36 cellular contexts compared by ENCODE assay signal in the genomic region with DNA sequence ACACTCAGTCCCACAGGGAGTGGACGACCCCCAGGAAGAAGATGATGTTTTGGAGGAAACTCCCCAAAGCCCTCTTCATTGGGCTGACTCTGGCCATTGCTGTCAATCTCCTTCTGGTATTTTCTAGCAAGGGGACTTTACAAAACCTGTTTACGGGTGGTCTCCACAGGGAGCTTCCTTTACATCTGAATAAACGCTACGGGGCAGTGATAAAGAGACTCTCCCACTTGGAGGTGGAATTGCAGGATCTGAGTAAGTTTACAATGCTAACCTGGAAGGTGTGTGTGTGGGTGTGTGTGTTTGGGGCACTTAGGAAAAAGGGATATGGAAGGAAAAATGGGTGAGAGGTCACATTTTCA. TPM values are rescaled to one million over a fixed set of nuclear protein-coding genes. Genes with fewer than 3 reads are reported as not detected.
A peak's percentile ranks its signal among the peaks of the same experiment; 100 is the strongest.
DNase-seq lines count a peak whose midpoint lies in the region; ATAC-seq, FAIRE-seq and TF ChIP-seq lines count a peak whose summit lies in the region.
"Had no signal": no experiment of that assay in that cellular context is flagged by ENCODE, and none has a peak within 500 bp of the region (broad histone marks: within the 10 kb centered on the region; RNA-seq: fewer than 3 reads in every experiment).

No MANE protein-coding gene starts in this region.

- H3K27me3 ChIP-seq in HUES48 (ENCODE audit: control insufficient read depth, insufficient read depth, low read length) (no peaks in the 10 kb centered on the region), H1 (replicated peaks in 1 of 4; ENCODE audit: control insufficient read depth in 3 of 4, extremely low read depth in 1 of 4, insufficient read depth in 3 of 4, low read length in 3 of 4) (no peaks in the 10 kb centered on the region), iPS-20b (ENCODE audit: insufficient read depth, low read length) (no peaks in the 10 kb centered on the region)
- H3K27me3 ChIP-seq: uterus had no signal

- no peak overlapping the region; the same call in 1 of the 2 replicates for H4K8ac ChIP-seq in H1 (ENCODE audit: extremely low read depth, insufficient read depth, low read length)

- no peak for TF ChIP-seq RAD21 in H1 (IDR thresholded peaks at IDR 0.05 in 1 of 2, conservative IDR thresholded peaks at IDR 0.05 in 1 of 2; ENCODE audit: low read depth in 2 of 2, low read length in 2 of 2)

- H3K9me3 Mint-ChIP-seq in type B pancreatic cell, result no peaks in the 10 kb centered on the region
- H3K9me3 Mint-ChIP-seq: central memory CD8-positive, alpha-beta T cell; HFFc6 had no signal

- H3K23ac ChIP-seq in H1 (ENCODE audit: insufficient read length), result no peak overlapping the region

- 11% methylated on average over 4 of the region's 4 CpGs; no CpG with 5 or more reads in 1 of the 2 experiments for WGBS in H1 (ENCODE audit: extremely low coverage in 1 of 2, insufficient coverage in 1 of 2, insufficient read length in 1 of 2, insufficient replicate concordance in 2 of 2, low coverage in 1 of 2, low lambda C conversion rate in 2 of 2, missing lambda C conversion rate in 1 of 2), 2 experiments

- no peak overlapping the region for H2AFZ ChIP-seq in H1 (ENCODE audit: low read length)

- H3K27ac Mint-ChIP-seq in type B pancreatic cell, result peak overlapping the region; percentile 49
- H3K27ac Mint-ChIP-seq: HFFc6 had no signal

- peak overlapping the region; percentile 88 for H3K18ac ChIP-seq in H1 (ENCODE audit: extremely low read depth, low read length)

- H4K91ac ChIP-seq in H1 (replicated peaks; ENCODE audit: insufficient read length, low read length), result peak overlapping the region; percentile 22

- TF ChIP-seq POLR2A in H1 (IDR thresholded peaks at IDR 0.05; ENCODE audit: control extremely low read depth in 1 of 2, low read depth in 2 of 2, low read length in 2 of 2), result no peak

- H3K56ac ChIP-seq in H1 (replicated peaks; ENCODE audit: insufficient read length, low read depth, low read length), result no peak overlapping the region

- no peak for ATAC-seq in HG03097 (IDR thresholded peaks at IDR 0.05; ENCODE audit: low FRiP score, unreplicated experiment)
- ATAC-seq: activated CD4-positive, CD25-positive, alpha-beta regulatory T cell treated with anti-CD3 and anti-CD28 coated beads, Interleukin-2, amount 50 U/mL, for 24 hours; GM12878; heart right ventricle; PC-3; right cardiac atrium; stimulated activated naive CD8-positive, alpha-beta T cell treated with anti-CD3 and anti-CD28 coated beads, Interleukin-15, Interleukin-2, amounts not matched to agents 100 U/mL and 50 U/mL, for 24 hours had no signal

- H3K4me3 ChIP-seq in HUES48 (ENCODE audit: low read depth, low read length) (peak overlapping the region; percentile 40), H1 (ENCODE audit: extremely low read depth in 1 of 4, insufficient read depth in 2 of 4, low read depth in 3 of 4, low read length in 4 of 4) (peak overlapping the region in 2 of 4 experiments; percentile 8 to 34; a peak in 3 of 8 replicates), iPS-20b (ENCODE audit: low read length) (peak overlapping the region; percentile 43)
- H3K4me3 ChIP-seq: GM12878, heart right ventricle, left ventricle myocardium inferior, SK-N-MC, spleen, uterus had no signal

- H3K27ac ChIP-seq in HUES48 (ENCODE audit: low read depth, low read length), result peak overlapping the region; percentile 93
- H3K27ac ChIP-seq in H1 (ENCODE audit: low read depth, low read length), result peak overlapping the region; percentile 82
- peak overlapping the region; percentile 91 for H3K27ac ChIP-seq in iPS-20b (ENCODE audit: low read length)
- H3K27ac ChIP-seq: heart right ventricle, left ventricle myocardium inferior, SK-N-MC, spleen, uterus had no signal

- H3K9me3 ChIP-seq in HUES48 (ENCODE audit: control insufficient read depth, insufficient read depth, low read length), result no peaks in the 10 kb centered on the region
- no peaks in the 10 kb centered on the region for H3K9me3 ChIP-seq in H1 (ENCODE audit: insufficient read depth in 2 of 2, low read depth in 1 of 2, low read length in 1 of 2)
- H3K9me3 ChIP-seq in iPS-20b (ENCODE audit: insufficient read depth, low read depth, low read length), result no peaks in the 10 kb centered on the region
- H3K9me3 ChIP-seq: heart right ventricle, left ventricle myocardium inferior, spleen, uterus had no signal

- CTCF ChIA-PET in H1 (lab: Charles Lee; ENCODE audit: partially characterized antibody), result interaction anchor here (0.9 to 1.2 kb wide), 2 partner anchors 15 to 141 kb away, joined by 3 read pairs; no protein-coding TSS in a partner anchor

- no peaks in the 10 kb centered on the region for H3K4me1 Mint-ChIP-seq in type B pancreatic cell (ENCODE audit: unreplicated experiment)
- H3K4me1 Mint-ChIP-seq: central memory CD8-positive, alpha-beta T cell had no signal

- peaks cover 41% of the 10 kb centered on the region for H3K4me1 ChIP-seq in HUES48 (ENCODE audit: control insufficient read depth, insufficient read depth, low read length)
- peaks cover 6 to 25% (median 18%) of the 10 kb centered on the region in 4 experiments for H3K4me1 ChIP-seq in H1 (replicated peaks in 1 of 4; ENCODE audit: control insufficient read depth in 3 of 4, insufficient read depth in 4 of 4, low read length in 3 of 4)
- H3K4me1 ChIP-seq in iPS-20b (ENCODE audit: insufficient read depth, low read length), result peaks cover 27% of the 10 kb centered on the region
- H3K4me1 ChIP-seq: heart right ventricle, left ventricle myocardium inferior, spleen, uterus had no signal

- TF ChIP-seq CTCF in H1 (IDR thresholded peaks at IDR 0.05; ENCODE audit: control extremely low read depth in 1 of 3, insufficient read depth in 1 of 3, low read depth in 1 of 3, low read length in 3 of 3), result no peak
- no peak for TF ChIP-seq CTCF in type B pancreatic cell (conservative IDR thresholded peaks at IDR 0.05)

- H3K9ac ChIP-seq in HUES48 (ENCODE audit: low read depth, low read length), result peak overlapping the region; percentile 69
- peak overlapping the region in 2 of 4 experiments; percentile 8 to 63; a peak in 2 of 7 replicates for H3K9ac ChIP-seq in H1 (replicated peaks in 1 of 4; ENCODE audit: extremely low read depth in 1 of 4, low read depth in 3 of 4, low read length in 3 of 4)
- peak overlapping the region; percentile 62 for H3K9ac ChIP-seq in iPS-20b (ENCODE audit: low read depth, low read length)

- peak; percentile 63 for FAIRE-seq in H1 (lab: Jason Lieb, UNC)
- FAIRE-seq: GM12878 had no signal

- H2BK20ac ChIP-seq in H1 (ENCODE audit: low read length), result peak overlapping the region; percentile 77

- peak overlapping the region; percentile 47 to 80 for H3K4me2 ChIP-seq in H1 (ENCODE audit: insufficient read depth in 1 of 2, low read depth in 2 of 2, low read length in 2 of 2)

- no peaks in the 10 kb centered on the region for H3K36me3 ChIP-seq in HUES48 (ENCODE audit: control insufficient read depth, insufficient read depth, low read length)
- no peaks in the 10 kb centered on the region for H3K36me3 ChIP-seq in H1 (ENCODE audit: control insufficient read depth in 2 of 4, insufficient read depth in 4 of 4, low read length in 3 of 4)
- H3K36me3 ChIP-seq in iPS-20b (ENCODE audit: insufficient read depth, low read depth, low read length), result no peaks in the 10 kb centered on the region
- H3K36me3 ChIP-seq: heart right ventricle, left ventricle myocardium inferior, spleen, uterus had no signal

- peak overlapping the region; percentile 100 for H2BK12ac ChIP-seq in H1 (ENCODE audit: low read depth, low read length)

- peak overlapping the region; percentile 61 for H4K5ac ChIP-seq in H1 (ENCODE audit: insufficient read length, low read depth, low read length)

- H3K4ac ChIP-seq in H1 (replicated peaks; ENCODE audit: insufficient read length, low read depth, low read length), result no peak overlapping the region

- H3K36me3 Mint-ChIP-seq in type B pancreatic cell, result peaks cover 10% of the 10 kb centered on the region

- peak overlapping the region; percentile 4 for H3K4me3 Mint-ChIP-seq in type B pancreatic cell
- H3K4me3 Mint-ChIP-seq: central memory CD8-positive, alpha-beta T cell; HFFc6 had no signal

- no peak overlapping the region for H2BK15ac ChIP-seq in H1 (ENCODE audit: low read length)

- H3K14ac ChIP-seq in H1 (ENCODE audit: insufficient read length), result no peak overlapping the region

- H2AK5ac ChIP-seq in H1 (ENCODE audit: low read depth, low read length), result peak overlapping the region; percentile 93

- no peak overlapping the region for H2BK120ac ChIP-seq in H1 (replicated peaks; ENCODE audit: low read depth, low read length)

- no peak for TF ChIP-seq EP300 in H1 (IDR thresholded peaks at IDR 0.05; ENCODE audit: borderline replicate concordance in 1 of 2, low read depth in 2 of 2, low read length in 2 of 2)

- no peaks in the 10 kb centered on the region for H3K79me1 ChIP-seq in H1 (ENCODE audit: low read depth, low read length)

- H4K20me1 ChIP-seq in H1 (replicated peaks in 1 of 2; ENCODE audit: control insufficient read depth in 1 of 2, insufficient read depth in 2 of 2, low read length in 2 of 2), result no peaks in the 10 kb centered on the region

- H3K27me3 Mint-ChIP-seq in type B pancreatic cell, result peaks cover 61% of the 10 kb centered on the region

- peak overlapping the region; percentile 98 for H2BK5ac ChIP-seq in H1 (ENCODE audit: low read depth, low read length)

- POLR2A ChIA-PET in H1 (lab: Charles Lee; ENCODE audit: partially characterized antibody), result interaction anchor here (0.7 to 0.8 kb wide), 2 partner anchors 39 to 71 kb away, joined by 3 to 4 read pairs; no protein-coding TSS in a partner anchor

- peaks cover 5% of the 10 kb centered on the region; the same call in 1 of the 2 replicates for H3K23me2 ChIP-seq in H1 (ENCODE audit: low read depth, low read length)

- DNase-seq in H1 (ENCODE audit: low read depth in 1 of 2, low spot score in 2 of 2) (peak in 1 of 2 experiments; percentile 38), type B pancreatic cell (ENCODE audit: extremely low spot score, unreplicated experiment) (no peak), NCI-H1930 (lab: John Stamatoyannopoulos, UW) (no peak), CD1c-positive myeloid dendritic cell (ENCODE audit: extremely low spot score) (no peak)
- DNase-seq: activated CD4-positive, alpha-beta T cell treated with anti-CD3 and anti-CD28 coated beads, Interleukin-2, amount 50 U/mL, for 48 hours; activated naive CD4-positive, alpha-beta T cell treated with Interleukin-2 at 50 U/mL for 16 hours; dermis blood vessel endothelial cell; DMS 273 treated with DMSO at 0.1 percent for 48 hours; EL; foreskin melanocyte; heart right ventricle; HFFc6; islet precursor cell; left ventricle myocardium inferior; mesenchymal stem cell; NCI-H1417 treated with DMSO at 0.1 percent for 48 hours; NCI-H2081 treated with DMSO at 0.1 percent for 48 hours; NCI-H226; NCI-H526 treated with DMSO at 0.1 percent for 48 hours; NK-92 treated with Interleukin-12 subunit alpha and Interleukin-12 subunit beta, amount 100 ng/mL, for 24 hours; right cardiac atrium; spleen; stimulated activated CD4-positive, alpha-beta T cell treated with anti-CD3 and anti-CD28 coated beads, Interleukin-2, amount 100 ng/mL, for 24 hours; stimulated activated naive CD8-positive, alpha-beta T cell treated with anti-CD3 and anti-CD28 coated beads, Interleukin-15, Interleukin-2, amounts not matched to agents 100 U/mL and 50 U/mL, for 24 hours; uterus had no signal

- H3K79me2 ChIP-seq in H1 (ENCODE audit: control insufficient read depth in 1 of 2, insufficient read depth in 2 of 2, low read length in 2 of 2), result no peaks in the 10 kb centered on the region

RNA-seq across cellular contexts. Expression of gene GALNT8, which starts 0.4 kb away (rescaled TPM):
- total RNA-seq in H1 (2021; fragmentation: NEBNext Ultra II Directional; extraction: Animal tissue kit (Norgen Biotek cat#: 25700)), result 5.4 and 8.3 TPM in 2 replicates
- polyA plus RNA-seq in H1 (2011; rRNA removed), result 3.2 and 4.7 TPM in 2 replicates
- 4.7 TPM for polyA plus RNA-seq in H1 (2011; cell fraction: cytosol; rRNA removed)
- 10.5 TPM for polyA plus RNA-seq in H1 (2011; cell fraction: nucleus; rRNA removed)
- polyA plus RNA-seq in H1 (2012, experiment 1 of 2), result 2.8 to 5.7 TPM (median 4.9 TPM) in 4 replicates
- polyA plus RNA-seq in H1 (2012, experiment 2 of 2), result 2.0 TPM
- 2.8 TPM for polyA plus RNA-seq in H1 (2013, experiment 1 of 2)
- polyA plus RNA-seq in H1 (2013, experiment 2 of 2), result 3.2 TPM
- polyA minus RNA-seq in H1 (2011; rRNA and poly(A)+ RNA removed), result 12.2 and 16.3 TPM in 2 replicates
- polyA minus RNA-seq in H1 (2011; cell fraction: cytosol; rRNA and poly(A)+ RNA removed), result 5.1 TPM
- polyA minus RNA-seq in H1 (2011; cell fraction: nucleus; rRNA and poly(A)+ RNA removed), result 14.9 TPM
- total RNA-seq in type B pancreatic cell (ENCODE audit: low replicate concordance), result 5.2 and 7.1 TPM in 2 replicates
- total RNA-seq: HFFc6, myocyte, PC-3 had no signal
- polyA plus RNA-seq: AG04450, BJ had no signal
